In genomic region chr10:80542053-80542452, GRCh38 we compare ENCODE assay signal across 17 cellular contexts. TPM values are rescaled to one million over a fixed set of nuclear protein-coding genes. Genes with fewer than 3 reads are reported as not detected.
A peak's percentile ranks its signal among the peaks of the same experiment; 100 is the strongest.
DNase-seq lines count a peak whose midpoint lies in the region; ATAC-seq and TF ChIP-seq lines count a peak whose summit lies in the region.
"Had no signal": no experiment of that assay in that cellular context is flagged by ENCODE, and none has a peak within 500 bp of the region (broad histone marks: within the 10 kb centered on the region; RNA-seq: fewer than 3 reads in every experiment).

No MANE protein-coding gene starts in this region.

- peaks cover 13% of the 10 kb centered on the region for H3K27me3 Mint-ChIP-seq in osteocyte (ENCODE audit: unreplicated experiment)
- no peaks in the 10 kb centered on the region for H3K27me3 Mint-ChIP-seq in activated T-cell treated with anti-CD3 and anti-CD28 coated beads, Interleukin-2, amount 50 U/mL, for 24 hours

- ATAC-seq in esophagus mucosa: peak; percentile 4
- ATAC-seq: activated T-cell treated with anti-CD3 and anti-CD28 coated beads, Interleukin-2, amount 50 U/mL, for 4 hours had no signal

- peaks cover 61 to 95% (median 82%) of the 10 kb centered on the region in 10 experiments for H3K4me1 ChIP-seq in BLaER1 treated with 17β-estradiol and CSF1 and Interleukin-3, amounts not matched to agents 10 nM and 100 nM
- H3K4me1 ChIP-seq: colonic mucosa had no signal

- peak overlapping the region; percentile 58 to 92 (median 90); a peak in 21 of 22 replicates for H3K9ac ChIP-seq in BLaER1 treated with 17β-estradiol and CSF1 and Interleukin-3, amounts not matched to agents 10 nM and 100 nM

- H3K4me1 Mint-ChIP-seq in osteocyte (ENCODE audit: unreplicated experiment): peaks cover 2% of the 10 kb centered on the region
- H3K4me1 Mint-ChIP-seq in activated T-cell treated with anti-CD3 and anti-CD28 coated beads, Interleukin-2, amount 50 U/mL, for 24 hours (ENCODE audit: low read depth): peaks cover 15% of the 10 kb centered on the region

- H3K4me3 ChIP-seq in BLaER1 treated with 17β-estradiol and CSF1 and Interleukin-3, amounts not matched to agents 10 nM and 100 nM: peak overlapping the region in 3 of 10 experiments; percentile 68 to 83 (median 77); a peak in 3 of 20 replicates
- H3K4me3 ChIP-seq: colonic mucosa had no signal

- H3K27me3 ChIP-seq in BLaER1 treated with 17β-estradiol and CSF1 and Interleukin-3, amounts not matched to agents 10 nM and 100 nM: peaks cover 0 to 23% (median 0%) of the 10 kb centered on the region in 11 experiments; a peak in 3 of 22 replicates
- H3K27me3 ChIP-seq: colonic mucosa had no signal

- H3K9me3 ChIP-seq in BLaER1 treated with 17β-estradiol and CSF1 and Interleukin-3, amounts not matched to agents 10 nM and 100 nM (replicated peaks in 1 of 11): peaks cover 0 to 28% (median 12%) of the 10 kb centered on the region in 11 experiments; a peak in 16 of 22 replicates
- H3K9me3 ChIP-seq: colonic mucosa had no signal

- DNase-seq in HT1080 (ENCODE audit: low read depth): peak; percentile 62
- peak; percentile 57 for DNase-seq in osteocyte (ENCODE audit: extremely low spot score, unreplicated experiment)
- no peak for DNase-seq in activated T-cell treated with anti-CD3 and anti-CD28 coated beads, Interleukin-2, amount 50 U/mL, for 24 hours
- DNase-seq in DMS79 (lab: John Stamatoyannopoulos, UW): no peak
- no peak for DNase-seq in NOMO-1 treated with DMSO at 0.1 percent for 48 hours (lab: John Stamatoyannopoulos, UW; ENCODE audit: unreplicated experiment)
- no peak for DNase-seq in NCI-H1105 (lab: John Stamatoyannopoulos, UW)
- DNase-seq: activated CD4-positive, alpha-beta T cell treated with anti-CD3 and anti-CD28 coated beads for 4 hours; activated T-cell treated with anti-CD3 and anti-CD28 coated beads, Interleukin-2, amount 50 U/mL, for 4 hours; Karpas-422; NCI-H1694 treated with DMSO at 0.1 percent for 48 hours; NCI-H526; stimulated activated CD4-positive, alpha-beta T cell treated with anti-CD3 and anti-CD28 coated beads, Interleukin-2, amount 100 ng/mL, for 24 hours had no signal

- H3K4me2 ChIP-seq in BLaER1 treated with 17β-estradiol and CSF1 and Interleukin-3, amounts not matched to agents 10 nM and 100 nM: peak overlapping the region; percentile 94 to 100 (median 98)

- H3K36me3 ChIP-seq in BLaER1 treated with 17β-estradiol and CSF1 and Interleukin-3, amounts not matched to agents 10 nM and 100 nM: peaks cover 0 to 39% (median 6%) of the 10 kb centered on the region in 11 experiments; a peak in 10 of 22 replicates
- H3K36me3 ChIP-seq: colonic mucosa had no signal

- no peak for TF ChIP-seq CTCF in osteocyte (IDR thresholded peaks at IDR 0.05)

- H3K36me3 Mint-ChIP-seq in osteocyte (ENCODE audit: unreplicated experiment): no peaks in the 10 kb centered on the region
- H3K36me3 Mint-ChIP-seq in activated T-cell treated with anti-CD3 and anti-CD28 coated beads, Interleukin-2, amount 50 U/mL, for 24 hours (ENCODE audit: low read depth): no peaks in the 10 kb centered on the region
- H3K36me3 Mint-ChIP-seq: type B pancreatic cell had no signal

- H3K4me3 Mint-ChIP-seq in osteocyte (ENCODE audit: unreplicated experiment): no peak overlapping the region
- no peak overlapping the region for H3K4me3 Mint-ChIP-seq in activated T-cell treated with anti-CD3 and anti-CD28 coated beads, Interleukin-2, amount 50 U/mL, for 24 hours
- H3K4me3 Mint-ChIP-seq: activated T-cell treated with anti-CD3 and anti-CD28 coated beads, Interleukin-2, amount 50 U/mL, for 4 hours; type B pancreatic cell had no signal

- H4K20me1 ChIP-seq in BLaER1 treated with 17β-estradiol and CSF1 and Interleukin-3, amounts not matched to agents 10 nM and 100 nM: no peaks in the 10 kb centered on the region

- H3K9me3 Mint-ChIP-seq in osteocyte (ENCODE audit: unreplicated experiment): no peaks in the 10 kb centered on the region
- no peaks in the 10 kb centered on the region for H3K9me3 Mint-ChIP-seq in activated T-cell treated with anti-CD3 and anti-CD28 coated beads, Interleukin-2, amount 50 U/mL, for 24 hours
- H3K9me3 Mint-ChIP-seq: activated T-cell treated with anti-CD3 and anti-CD28 coated beads, Interleukin-2, amount 50 U/mL, for 4 hours; type B pancreatic cell had no signal

- no peak overlapping the region for H3K27ac Mint-ChIP-seq in osteocyte (ENCODE audit: unreplicated experiment)
- no peak overlapping the region for H3K27ac Mint-ChIP-seq in activated T-cell treated with anti-CD3 and anti-CD28 coated beads, Interleukin-2, amount 50 U/mL, for 24 hours
- H3K27ac Mint-ChIP-seq: type B pancreatic cell had no signal

- peak overlapping the region; percentile 56 to 97 (median 94); a peak in 21 of 22 replicates for H3K27ac ChIP-seq in BLaER1 treated with 17β-estradiol and CSF1 and Interleukin-3, amounts not matched to agents 10 nM and 100 nM
- H3K27ac ChIP-seq: colonic mucosa had no signal

RNA-seq across cellular contexts. Expression of gene SH2D4B, which starts 4.4 kb away (rescaled TPM):
- total RNA-seq in HT1080 (2014; rRNA removed; shearing (Covaris generic)): 0.05 TPM in 1 of 2 replicates, not detected in the other
- 0.09 and 0.34 TPM in 2 replicates for polyA plus RNA-seq in HT1080 (2015; cell fraction: cytosol; rRNA removed)
- 0.05 TPM in 1 of 2 replicates, not detected in the other for polyA plus RNA-seq in HT1080 (2015; cell fraction: nucleus; rRNA removed)
- total RNA-seq in esophagus mucosa (0.04 TPM), osteocyte (not detected in 2 replicates)
- total RNA-seq: colonic mucosa, pulmonary artery endothelial cell had no signal

Comparison
In these comparisons a context has a peak if more than half of its experiments do, and no peak if none do; other contexts are left out.
1. DNase-seq: peak in HT1080 (single experiment) and osteocyte (single experiment); none in activated T-cell treated with anti-CD3 and anti-CD28 coated beads, Interleukin-2, amount 50 U/mL, for 24 hours (single experiment), DMS79 (single experiment), NOMO-1 treated with DMSO at 0.1 percent for 48 hours (single experiment) and NCI-H1105 (single experiment).